Comparison of ENCODE assay signal across 8 cellular contexts in the genomic region with DNA sequence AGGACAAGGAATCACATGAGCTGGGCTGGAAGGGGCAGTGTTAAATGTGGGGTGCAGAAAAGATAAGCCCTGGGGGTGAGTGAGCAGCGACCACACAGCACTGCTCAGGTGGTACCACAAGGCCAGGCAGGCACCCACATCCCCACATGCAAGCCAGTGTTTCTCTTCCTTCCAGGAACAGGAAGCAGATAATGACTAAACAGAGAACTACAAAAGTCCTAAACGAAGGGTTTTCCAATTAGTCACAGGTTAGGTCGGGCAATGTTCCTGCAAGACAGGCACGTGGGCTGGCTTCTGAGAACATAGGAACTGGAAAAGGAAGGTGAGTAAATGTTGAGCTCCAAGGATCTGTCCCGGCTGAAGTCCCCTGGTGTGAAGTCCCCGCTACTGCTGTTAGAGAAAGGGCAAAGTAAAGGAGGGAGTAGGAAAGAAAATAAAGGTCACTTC. TPM values are rescaled to one million over a fixed set of nuclear protein-coding genes. Genes with fewer than 3 reads are reported as not detected.
DNase-seq lines count a peak whose midpoint lies in the region; ATAC-seq, FAIRE-seq and TF ChIP-seq lines count a peak whose summit lies in the region.

No MANE protein-coding gene starts in this region.

- ATAC-seq in GM18867 (IDR thresholded peaks at IDR 0.05; ENCODE audit: unreplicated experiment) (no peak), GM21723 (IDR thresholded peaks at IDR 0.05; ENCODE audit: unreplicated experiment) (no peak)
- ATAC-seq in stimulated activated memory B cell treated with anti-CD40 and anti-IgM and Interleukin-4, amounts not matched to agents 10 μg/mL and 1 μg/mL and 100 μg/mL, for 72 hours, result no peak

- H3K27ac ChIP-seq in ascending aorta, result peak overlapping the region; percentile 11 to 73
- H3K27ac ChIP-seq in tibial artery, result peak overlapping the region; percentile 63 to 65

- H3K36me3 Mint-ChIP-seq in stimulated activated memory B cell treated with anti-CD40 and anti-IgM and Interleukin-4, amounts not matched to agents 10 μg/mL and 1 μg/mL and 100 μg/mL, for 72 hours, result no peaks in the 10 kb centered on the region

- no peak overlapping the region for H3K27ac Mint-ChIP-seq in stimulated activated memory B cell treated with anti-CD40 and anti-IgM and Interleukin-4, amounts not matched to agents 10 μg/mL and 1 μg/mL and 100 μg/mL, for 72 hours

- TF ChIP-seq CTCF in ascending aorta (IDR thresholded peaks at IDR 0.05) (no peak), kidney epithelial cell (IDR thresholded peaks at IDR 0.05; ENCODE audit: insufficient read depth, low read length, poor library complexity, severe bottlenecking) (peak; percentile 31), tibial artery (IDR thresholded peaks at IDR 0.05) (no peak)

- no peaks in the 10 kb centered on the region for H3K36me3 ChIP-seq in ascending aorta
- no peaks in the 10 kb centered on the region for H3K36me3 ChIP-seq in kidney epithelial cell (ENCODE audit: control insufficient read depth, insufficient read depth, low read length)
- H3K36me3 ChIP-seq in tibial artery, result no peaks in the 10 kb centered on the region

- H3K4me3 Mint-ChIP-seq in stimulated activated memory B cell treated with anti-CD40 and anti-IgM and Interleukin-4, amounts not matched to agents 10 μg/mL and 1 μg/mL and 100 μg/mL, for 72 hours, result no peak overlapping the region

- H3K27me3 ChIP-seq in ascending aorta (no peaks in the 10 kb centered on the region), kidney epithelial cell (ENCODE audit: control insufficient read depth, insufficient read depth, low read length) (no peaks in the 10 kb centered on the region), tibial artery (no peaks in the 10 kb centered on the region)

- DNase-seq in GM12892 (ENCODE audit: insufficient read length) (no peak), Kasumi-1 (lab: John Stamatoyannopoulos, UW) (peak; percentile 46 to 55), ascending aorta (ENCODE audit: low spot score in 2 of 2) (peak in 1 of 2 donors; percentile 78), kidney epithelial cell (ENCODE audit: low read depth) (peak; percentile 96), tibial artery (peak; percentile 67 to 78)

- FAIRE-seq in GM12892 (lab: Jason Lieb, UNC), result peak; percentile 64

- H3K4me1 ChIP-seq in ascending aorta, result peaks cover 0 to 44% of the 10 kb centered on the region in 2 donors
- H3K4me1 ChIP-seq in tibial artery, result peaks cover 0 to 58% (median 41%) of the 10 kb centered on the region in 4 donors

- intact Hi-C loops in ascending aorta (cut with DNase I), result loop anchor here (2.0 kb wide), 1 partner anchor 20 kb away; a partner anchor contains a TSS
- intact Hi-C loops in tibial artery (cut with DNase I; ENCODE audit: low total_unique reads), result no loop called here

- H3K27me3 Mint-ChIP-seq in stimulated activated memory B cell treated with anti-CD40 and anti-IgM and Interleukin-4, amounts not matched to agents 10 μg/mL and 1 μg/mL and 100 μg/mL, for 72 hours, result no peaks in the 10 kb centered on the region

- no peak for TF ChIP-seq POLR2A in GM12892 (IDR thresholded peaks at IDR 0.05; ENCODE audit: low read depth, low read length)

- H3K9me3 ChIP-seq in ascending aorta (no peaks in the 10 kb centered on the region), tibial artery (no peaks in the 10 kb centered on the region)

- H3K4me1 Mint-ChIP-seq in stimulated activated memory B cell treated with anti-CD40 and anti-IgM and Interleukin-4, amounts not matched to agents 10 μg/mL and 1 μg/mL and 100 μg/mL, for 72 hours, result peaks cover 9% of the 10 kb centered on the region

- H3K9me3 Mint-ChIP-seq in stimulated activated memory B cell treated with anti-CD40 and anti-IgM and Interleukin-4, amounts not matched to agents 10 μg/mL and 1 μg/mL and 100 μg/mL, for 72 hours, result no peaks in the 10 kb centered on the region

- H3K4me3 ChIP-seq in ascending aorta (no peak overlapping the region), kidney epithelial cell (ENCODE audit: low read depth, low read length) (no peak overlapping the region), tibial artery (no peak overlapping the region)

RNA-seq across cellular contexts. Expression of a gene that starts 19.5 kb away (rescaled TPM):
- 2.0 TPM for polyA plus RNA-seq in GM12892 (2012; ENCODE audit: missing spikeins)
- 61.5 TPM for total RNA-seq in ascending aorta
- 55.2 and 60.7 TPM in 2 replicates for total RNA-seq in kidney epithelial cell
